2 cellular contexts compared by ENCODE assay signal in the genomic region with DNA sequence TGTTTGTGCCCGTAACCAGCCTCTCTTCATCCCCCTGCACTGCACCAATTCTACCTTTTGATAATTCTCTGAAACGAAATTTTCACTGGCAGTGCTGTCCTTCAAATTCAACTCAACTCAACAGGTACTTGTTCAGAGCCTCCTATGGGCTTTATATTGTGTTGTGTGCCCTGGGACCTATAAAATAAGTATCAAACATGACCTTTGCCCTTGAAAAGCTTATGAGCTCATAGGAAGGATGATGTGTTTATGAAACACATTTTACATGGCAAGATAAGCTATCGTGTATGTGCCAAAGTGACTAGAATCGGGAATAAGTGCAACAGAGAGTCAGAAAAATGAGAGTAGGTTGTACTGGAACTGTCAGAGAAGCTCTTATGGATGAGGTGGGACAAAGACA.
TF ChIP-seq lines count a peak whose summit lies in the region.

No MANE protein-coding gene starts in this region.

TF ChIP-seq in IMR-90, 13 proteins besides CTCF, POLR2A, EP300 and RAD21:
- no peak for TF ChIP-seq CHD1 (IDR thresholded peaks at IDR 0.05; ENCODE audit: low read depth, low read length)
- TF ChIP-seq NFE2L2 (IDR thresholded peaks at IDR 0.05; ENCODE audit: low read depth, low read length): no peak
- no peak for TF ChIP-seq BHLHE40 (IDR thresholded peaks at IDR 0.05; ENCODE audit: low read depth, low read length)
- TF ChIP-seq FOS (IDR thresholded peaks at IDR 0.05; ENCODE audit: low read depth, low read length): no peak
- no peak for TF ChIP-seq RCOR1 (IDR thresholded peaks at IDR 0.05; ENCODE audit: insufficient replicate concordance, low read length)
- TF ChIP-seq USF2 (IDR thresholded peaks at IDR 0.05; ENCODE audit: low read depth, low read length): no peak
- no peak for TF ChIP-seq MAFK (IDR thresholded peaks at IDR 0.05; ENCODE audit: low read depth, low read length)
- no peak for TF ChIP-seq SMC3 (IDR thresholded peaks at IDR 0.05; ENCODE audit: low read depth, low read length)
- TF ChIP-seq MXI1 (IDR thresholded peaks at IDR 0.05; ENCODE audit: borderline replicate concordance, low read depth, low read length): no peak
- no peak for TF ChIP-seq RFX5 (IDR thresholded peaks at IDR 0.05; ENCODE audit: low read depth, low read length)
- TF ChIP-seq MAZ (IDR thresholded peaks at IDR 0.05; ENCODE audit: borderline replicate concordance, low read depth, low read length): no peak
- TF ChIP-seq ELK1 (IDR thresholded peaks at IDR 0.05; ENCODE audit: borderline replicate concordance, low read depth, low read length): no peak
- TF ChIP-seq CEBPB (IDR thresholded peaks at IDR 0.05; ENCODE audit: low read depth, low read length): no peak

TF ChIP-seq in endothelial cell of umbilical vein, 7 proteins besides CTCF, POLR2A, EP300 and RAD21:
- TF ChIP-seq JUN (IDR thresholded peaks at IDR 0.05; ENCODE audit: borderline replicate concordance, insufficient read depth, insufficient read length, low read depth) (no peak), GATA2 (IDR thresholded peaks at IDR 0.05; ENCODE audit: insufficient read depth, insufficient read length, low read depth, low read length) (peak; percentile 53), MAX (IDR thresholded peaks at IDR 0.05; ENCODE audit: insufficient read depth, insufficient read length) (no peak), FOS (IDR thresholded peaks at IDR 0.05; ENCODE audit: borderline replicate concordance, insufficient read depth, low read length) (no peak)
